In genomic region chr14:93072659-93073365, GRCh38 we compare ENCODE assay signal across 15 cellular contexts. TPM values are rescaled to one million over a fixed set of nuclear protein-coding genes. Genes with fewer than 3 reads are reported as not detected.
A peak's percentile ranks its signal among the peaks of the same experiment; 100 is the strongest.
DNase-seq lines count a peak whose midpoint lies in the region; ATAC-seq, FAIRE-seq and TF ChIP-seq lines count a peak whose summit lies in the region.
"Had no signal": no experiment of that assay in that cellular context is flagged by ENCODE, and none has a peak within 500 bp of the region (broad histone marks: within the 10 kb centered on the region; RNA-seq: fewer than 3 reads in every experiment).

No MANE protein-coding gene starts in this region.

- CTCF ChIA-PET in K562 (lab: Yijun Ruan, JAX; ENCODE audit: low intra/inter-chr PET ratio) = no interaction called here
- CTCF ChIA-PET in Caco-2 (lab: Charles Lee) = interaction anchor here (0.6 kb wide), 1 partner anchor 29 kb away, joined by 3 read pairs; no protein-coding TSS in a partner anchor

- TF ChIP-seq RAD21 in K562 (CRISPR knock-in tag; conservative IDR thresholded peaks at IDR 0.05 in 1 of 2, IDR thresholded peaks at IDR 0.05 in 1 of 2) = no peak

- H3K27me3 ChIP-seq in right cardiac atrium (ENCODE audit: control insufficient read depth, insufficient read depth) (no peaks in the 10 kb centered on the region), K562 (ENCODE audit: control insufficient read depth in 2 of 2, insufficient read depth in 2 of 2, low read length in 2 of 2) (no peaks in the 10 kb centered on the region), Caco-2 (replicated peaks; ENCODE audit: control insufficient read depth, insufficient read depth, low read length) (no peaks in the 10 kb centered on the region)
- H3K27me3 ChIP-seq: heart left ventricle had no signal

- DNase-seq in right cardiac atrium (peak in 2 of 3 donors; percentile 41 to 49), cardiac septum (ENCODE audit: low spot score) (no peak), K562 (ENCODE audit: extremely low read depth in 1 of 4, low spot score in 3 of 4) (no peak), natural killer cell (no peak), Caco-2 (no peak)
- no peak for DNase-seq in activated CD4-positive, alpha-beta T cell treated with anti-CD3 and anti-CD28 coated beads, Interleukin-2, amount 50 U/mL, for 1 hour
- DNase-seq: activated T-cell treated with anti-CD3 and anti-CD28 coated beads for 4 hours, DMS153, erythroblast, heart left ventricle, NCI-H1105, NCI-H226 had no signal

- H3K4me1 Mint-ChIP-seq in natural killer cell = peaks cover 49 to 68% of the 10 kb centered on the region in 2 donors
- peaks cover 7% of the 10 kb centered on the region for H3K4me1 Mint-ChIP-seq in Caco-2 (ENCODE audit: low read depth, unreplicated experiment)

- H3K9me3 ChIP-seq in right cardiac atrium (ENCODE audit: control insufficient read depth, low read length) (no peaks in the 10 kb centered on the region), K562 (replicated peaks; ENCODE audit: control insufficient read depth, insufficient read depth, low read depth, low read length) (no peaks in the 10 kb centered on the region), Caco-2 (no peaks in the 10 kb centered on the region)
- H3K9me3 ChIP-seq: heart left ventricle had no signal

- H3K9me3 Mint-ChIP-seq in natural killer cell (no peaks in the 10 kb centered on the region), Caco-2 (ENCODE audit: unreplicated experiment) (no peaks in the 10 kb centered on the region)

- no peak for TF ChIP-seq POLR2A in K562 (conservative IDR thresholded peaks at IDR 0.05)

- TF ChIP-seq EP300 in K562 (IDR thresholded peaks at IDR 0.05; ENCODE audit: low read length) = no peak

- H3K9me1 ChIP-seq in K562 (ENCODE audit: control insufficient read depth, insufficient read depth, low read length) = no peaks in the 10 kb centered on the region

- no peak overlapping the region for H3K4me2 ChIP-seq in K562 (ENCODE audit: insufficient read depth, low read length)

- H3K27ac Mint-ChIP-seq in natural killer cell (peak overlapping the region; percentile 91 to 95), Caco-2 (ENCODE audit: unreplicated experiment) (no peak overlapping the region)

- H3K36me3 ChIP-seq in K562 (ENCODE audit: control insufficient read depth, insufficient read depth, low read length) = no peaks in the 10 kb centered on the region
- no peaks in the 10 kb centered on the region for H3K36me3 ChIP-seq in Caco-2 (ENCODE audit: control insufficient read depth, insufficient read depth, low read length)
- H3K36me3 ChIP-seq: heart left ventricle had no signal

- no peak for ATAC-seq in right cardiac atrium
- ATAC-seq in K562 = no peak
- peak in 2 of 3 donors; percentile 13 to 26 for ATAC-seq in natural killer cell
- no peak for ATAC-seq in GM19324 (IDR thresholded peaks at IDR 0.05; ENCODE audit: low FRiP score, unreplicated experiment)
- ATAC-seq in GM21529 (IDR thresholded peaks at IDR 0.05; ENCODE audit: unreplicated experiment) = no peak
- ATAC-seq: heart left ventricle had no signal

- no peak for FAIRE-seq in K562 (lab: Jason Lieb, UNC)

- H3K9ac ChIP-seq in K562 (ENCODE audit: insufficient read depth in 1 of 2, low read depth in 2 of 2, low read length in 2 of 2) = peak overlapping the region in 1 of 2 experiments; percentile 52; a peak in 2 of 4 replicates

- no peaks in the 10 kb centered on the region for H3K27me3 Mint-ChIP-seq in natural killer cell (ENCODE audit: low read depth in 2 of 2)
- H3K27me3 Mint-ChIP-seq in Caco-2 (ENCODE audit: insufficient read depth, unreplicated experiment) = no peaks in the 10 kb centered on the region

- peak overlapping the region; percentile 65 for H3K4me3 Mint-ChIP-seq in natural killer cell
- H3K4me3 Mint-ChIP-seq in Caco-2 (ENCODE audit: unreplicated experiment) = no peak overlapping the region

- no peaks in the 10 kb centered on the region for H4K20me1 ChIP-seq in K562 (replicated peaks; ENCODE audit: control insufficient read depth, insufficient read depth, low read length)

- TF ChIP-seq CTCF in K562 (IDR thresholded peaks at IDR 0.05 in 2 of 3, conservative IDR thresholded peaks at IDR 0.05 in 1 of 3; ENCODE audit: insufficient read depth in 2 of 3, low read depth in 1 of 3, low read length in 3 of 3) (no peak), natural killer cell (IDR thresholded peaks at IDR 0.05) (no peak), Caco-2 (IDR thresholded peaks at IDR 0.05; ENCODE audit: insufficient read depth in 1 of 2, low read depth in 1 of 2, low read length in 1 of 2, severe bottlenecking in 1 of 2, unreplicated experiment in 1 of 2) (no peak)

- H3K36me3 Mint-ChIP-seq in natural killer cell (no peaks in the 10 kb centered on the region), Caco-2 (ENCODE audit: insufficient read depth, unreplicated experiment) (peaks cover 11% of the 10 kb centered on the region)

- no peaks in the 10 kb centered on the region for H3K79me2 ChIP-seq in K562 (ENCODE audit: control insufficient read depth, insufficient read depth, low read length)

- H2AFZ ChIP-seq in K562 (ENCODE audit: low read depth, low read length) = no peak overlapping the region

- no TSS peak for BruUV-seq in K562 (replicated peaks; lab: Mats Ljungman, UMichigan)
- BruUV-seq in Caco-2 (replicated peaks; lab: Mats Ljungman, UMichigan) = no TSS peak

- H3K4me3 ChIP-seq in right cardiac atrium (ENCODE audit: low read length) (no peak overlapping the region), K562 (no peak overlapping the region), Caco-2 (ENCODE audit: low read depth, low read length) (no peak overlapping the region)
- H3K4me3 ChIP-seq: SK-N-MC had no signal

- peaks cover 21% of the 10 kb centered on the region for H3K4me1 ChIP-seq in right cardiac atrium (ENCODE audit: control insufficient read depth, insufficient read depth, low read length)
- H3K4me1 ChIP-seq in K562 (replicated peaks in 1 of 2; ENCODE audit: control insufficient read depth in 2 of 2, insufficient read depth in 2 of 2, low read length in 2 of 2) = peaks cover 14 to 15% of the 10 kb centered on the region in 2 experiments
- peaks cover 21% of the 10 kb centered on the region for H3K4me1 ChIP-seq in Caco-2

- POLR2A ChIA-PET in K562 (lab: Yijun Ruan, JAX) = interaction anchor here (0.9 kb wide), 1 partner anchor 19 kb away, joined by 3 read pairs; no protein-coding TSS in a partner anchor
- POLR2A ChIA-PET in Caco-2 (lab: Charles Lee) = no interaction called here

- in situ Hi-C loops in K562 (cut with MboI) = no loop called here

- H3K27ac ChIP-seq in right cardiac atrium (ENCODE audit: low read length) = no peak overlapping the region
- H3K27ac ChIP-seq in K562 (ENCODE audit: extremely low read depth, low read depth, low read length) = no peak overlapping the region
- H3K27ac ChIP-seq: SK-N-MC had no signal

- intact Hi-C loops in right cardiac atrium (cut with DNase I) = no loop called here
- intact Hi-C loops in cardiac septum (cut with DNase I) = no loop called here
- intact Hi-C loops in K562 (cut with micrococcal nuclease) = no loop called here
- intact Hi-C loops in natural killer cell (cut with micrococcal nuclease) = no loop called here
- intact Hi-C loops in Caco-2 (cut with micrococcal nuclease; ENCODE audit: unreplicated experiment) = no loop called here

- WGBS in right cardiac atrium = 81% methylated on average over 12 of the region's 12 CpGs
- WGBS in K562 (ENCODE audit: insufficient coverage, low coverage, missing lambda C conversion rate) = 76% methylated on average over 8 of the region's 12 CpGs

TF ChIP-seq in K562, 482 proteins besides CTCF, POLR2A, EP300 and RAD21:
- no peak for TF ChIP-seq OTX1 (CRISPR knock-in tag; IDR thresholded peaks at IDR 0.05)
- no peak for TF ChIP-seq ZKSCAN1 (IDR thresholded peaks at IDR 0.05; ENCODE audit: low read depth, low read length)
- TF ChIP-seq ERF (CRISPR knock-in tag; IDR thresholded peaks at IDR 0.05) = no peak
- no peak for TF ChIP-seq NR2F6 (CRISPR knock-in tag; IDR thresholded peaks at IDR 0.05)
- peak; percentile 24 for TF ChIP-seq RBM25 (IDR thresholded peaks at IDR 0.05; ENCODE audit: low read depth, low read length, severe bottlenecking)

RNA-seq across cellular contexts. Expression of gene ITPK1, which starts 42.9 kb away (rescaled TPM):
- total RNA-seq in right cardiac atrium (100 to 1,000 TPM; 113 to 135 (median 129) TPM), cardiac septum (77.1 TPM), K562 (2014; rRNA removed) (17.3 and 23.0 TPM in 2 replicates), K562 (2014; rRNA removed; fragmentation: Illumina TruSeq; extraction: Trizol) (10.8 and 24.0 TPM in 2 replicates), K562 (2015; rRNA removed; fragmentation: Illumina TruSeq; extraction: Trizol) (22.6 and 26.8 TPM in 2 replicates), K562 (2021) (39.2 and 41.1 TPM in 2 replicates), natural killer cell (10 to 100 TPM; 73.2 to 74.8 (median 74.4) TPM), Caco-2 (2022) (57.9 and 60.1 TPM in 2 replicates)
- polyA plus RNA-seq in right cardiac atrium (78.2 TPM), K562 (2011; rRNA removed) (23.0 and 36.9 TPM in 2 replicates), K562 (2014; fragmentation: Illumina TruSeq; extraction: Trizol) (32.4 and 32.6 TPM in 2 replicates), K562 (2014; fragmentation: Nextera tagmentation; extraction: Ambion mirVana) (1 to 10 TPM; 1.2 to 1.5 TPM), K562 (2014; rRNA removed) (22.4 and 28.7 TPM in 2 replicates)
- total RNA-seq in K562 (2011; cell fraction: chromatin; rRNA removed; ENCODE audit: low replicate concordance) = 21.8 and 42.6 TPM in 2 replicates
- total RNA-seq in K562 (2011; cell fraction: nucleolus; rRNA removed) = 17.2 and 21.1 TPM in 2 replicates
- total RNA-seq in K562 (2011; cell fraction: nucleoplasm; rRNA removed) = 16.6 and 19.4 TPM in 2 replicates
- 40.7 and 44.0 TPM in 2 replicates for polyA plus RNA-seq in K562 (2011; cell fraction: cytosol; rRNA removed)
- polyA plus RNA-seq in K562 (2011; cell fraction: nucleus; rRNA removed) = 23.5 and 26.5 TPM in 2 replicates
- 38.5 and 49.5 TPM in 2 replicates for polyA plus RNA-seq in K562 (2012)
- 44.8 and 48.1 TPM in 2 replicates for polyA minus RNA-seq in K562 (2011; rRNA and poly(A)+ RNA removed)
- polyA minus RNA-seq in K562 (2011; cell fraction: cytosol; rRNA and poly(A)+ RNA removed) = 34.7 and 38.7 TPM in 2 replicates
- 7.5 and 23.8 TPM in 2 replicates for polyA minus RNA-seq in K562 (2011; cell fraction: nucleus; rRNA and poly(A)+ RNA removed)

Comparison
In these comparisons a context has a peak if more than half of its experiments do, and no peak if none do; other contexts are left out.
1. DNase-seq: peak in right cardiac atrium (2 of 3); none in cardiac septum (single experiment), K562 (0 of 4), natural killer cell (single experiment), Caco-2 (0 of 2) and activated CD4-positive, alpha-beta T cell treated with anti-CD3 and anti-CD28 coated beads, Interleukin-2, amount 50 U/mL, for 1 hour (single experiment).
2. ATAC-seq: peak in natural killer cell (2 of 3); none in right cardiac atrium (0 of 2), K562 (single experiment), GM19324 (single experiment) and GM21529 (single experiment).